ENCODE assay signal across 22 cellular contexts in genomic region chr14:42961509-42961908, GRCh38.
"Had no signal": no experiment of that assay in that cellular context is flagged by ENCODE, and none has a peak within 500 bp of the region (broad histone marks: within the 10 kb centered on the region; RNA-seq: fewer than 3 reads in every experiment).

No MANE protein-coding gene starts in this region.

- H3K4me3 ChIP-seq: hepatocyte, left lung, lower lobe of right lung, mucosa of descending colon, ovary, right atrium auricular region, spleen, suprapubic skin, thoracic aorta, tibial artery, upper lobe of right lung had no signal

- H3K4me1 ChIP-seq: left lung, lower lobe of right lung, right atrium auricular region, spleen, suprapubic skin, tibial artery, upper lobe of right lung had no signal

- H3K4me2 ChIP-seq: hepatocyte had no signal

- H3K36me3 ChIP-seq: left lung, lower lobe of right lung, ovary, right atrium auricular region, spleen, suprapubic skin, thoracic aorta, tibial artery, upper lobe of right lung had no signal

- H3K27ac ChIP-seq: hepatocyte, left lung, lower lobe of right lung, ovary, right atrium auricular region, spleen, suprapubic skin, thoracic aorta, tibial artery, upper lobe of right lung had no signal

- DNase-seq: kidney glomerular epithelial cell; left cardiac atrium; left lung; lower lobe of right lung; midbrain; mucosa of descending colon; naive thymus-derived CD4-positive, alpha-beta T cell; ovary; small intestine; spleen; stimulated activated CD4-positive, alpha-beta T cell treated with anti-CD3 and anti-CD28 coated beads, Interleukin-4, amount 100 ng/mL, for 24 hours; stimulated activated naive CD4-positive, alpha-beta T cell; tibial artery; trophoblast cell; upper lobe of right lung had no signal

- H3K79me2 ChIP-seq: hepatocyte had no signal

- ATAC-seq: left cardiac atrium; left lung; lower lobe of right lung; mucosa of descending colon; naive thymus-derived CD4-positive, alpha-beta T cell; natural killer cell treated with Interleukin-12 subunit alpha and Interleukin-12 subunit beta and Interleukin-15 and Interleukin-18, amount 100 ng/mL, for 72 hours; sciatic nerve; stimulated activated effector memory CD8-positive, alpha-beta T cell treated with anti-CD3 and anti-CD28 coated beads, Interleukin-12 subunit alpha, Interleukin-12 subunit beta, amount 100 ng/mL, for 72 hours; upper lobe of right lung had no signal

- H2AFZ ChIP-seq: hepatocyte had no signal

- H3K27me3 ChIP-seq: hepatocyte, left lung, ovary, right atrium auricular region, spleen, suprapubic skin, tibial artery, upper lobe of right lung had no signal

- H3K9me3 ChIP-seq: lower lobe of right lung, ovary, right atrium auricular region, suprapubic skin, thoracic aorta, tibial artery, upper lobe of right lung had no signal
